13 cellular contexts compared by ENCODE assay signal in genomic region chr9:121294866-121295661, GRCh38. TPM values are rescaled to one million over a fixed set of nuclear protein-coding genes. Genes with fewer than 3 reads are reported as not detected.
DNase-seq lines count a peak whose midpoint lies in the region; ATAC-seq and TF ChIP-seq lines count a peak whose summit lies in the region.
"Had no signal": no experiment of that assay in that cellular context is flagged by ENCODE, and none has a peak within 500 bp of the region (broad histone marks: within the 10 kb centered on the region; RNA-seq: fewer than 3 reads in every experiment).

No MANE protein-coding gene starts in this region.

- intact Hi-C loops in breast epithelium (cut with DNase I; ENCODE audit: low total_unique reads) (loop anchor here (10.0 kb wide), 1 partner anchor 1730 kb away; no protein-coding TSS in a partner anchor), MCF 10A (cut with micrococcal nuclease) (no loop called here), psoas muscle (cut with DNase I) (no loop called here), vagina (cut with DNase I) (no loop called here)

- in situ Hi-C loops in GM23248 (cut with MboI) (no loop called here), brain microvascular endothelial cell (cut with HindIII; ENCODE audit: low pct_ligation_motif_present, low sequenced_read_pairs) (no loop called here)

- H3K27ac Mint-ChIP-seq in MCF 10A (ENCODE audit: low read depth, unreplicated experiment), result no peak overlapping the region
- peak overlapping the region in 1 of 2 donors; percentile 5 for H3K27ac Mint-ChIP-seq in activated naive CD4-positive, alpha-beta T cell treated with anti-CD3 and anti-CD28 coated beads, Interleukin-2, amount 50 U/mL, for 72 hours

- H3K4me3 Mint-ChIP-seq in MCF 10A (ENCODE audit: unreplicated experiment), result no peak overlapping the region

- H3K27ac ChIP-seq in breast epithelium (peak overlapping the region; percentile 94 to 98), layer of hippocampus (ENCODE audit: low read depth, low read length) (peak overlapping the region; percentile 94), psoas muscle (peak overlapping the region; percentile 81), vagina (peak overlapping the region; percentile 97), GM23248 (no peak overlapping the region), brain microvascular endothelial cell (no peak overlapping the region)
- H3K27ac ChIP-seq: WERI-Rb-1 had no signal

- no peaks in the 10 kb centered on the region for H3K9me3 ChIP-seq in breast epithelium
- no peaks in the 10 kb centered on the region for H3K9me3 ChIP-seq in psoas muscle
- no peaks in the 10 kb centered on the region for H3K9me3 ChIP-seq in vagina
- no peaks in the 10 kb centered on the region for H3K9me3 ChIP-seq in GM23248 (ENCODE audit: low read depth)

- peaks cover 40% of the 10 kb centered on the region for H3K79me2 ChIP-seq in GM23248 (ENCODE audit: insufficient read depth)

- H4K20me1 ChIP-seq in GM23248 (ENCODE audit: insufficient read depth), result no peaks in the 10 kb centered on the region

- no peaks in the 10 kb centered on the region for H3K36me3 Mint-ChIP-seq in MCF 10A (ENCODE audit: insufficient read depth, unreplicated experiment)
- H3K36me3 Mint-ChIP-seq in activated naive CD4-positive, alpha-beta T cell treated with anti-CD3 and anti-CD28 coated beads, Interleukin-2, amount 50 U/mL, for 72 hours, result no peaks in the 10 kb centered on the region

- TF ChIP-seq CTCF in breast epithelium (IDR thresholded peaks at IDR 0.05), result no peak
- TF ChIP-seq CTCF in MCF 10A (IDR thresholded peaks at IDR 0.05; ENCODE audit: unreplicated experiment), result no peak
- no peak for TF ChIP-seq CTCF in psoas muscle (IDR thresholded peaks at IDR 0.05)
- no peak for TF ChIP-seq CTCF in vagina (IDR thresholded peaks at IDR 0.05)
- TF ChIP-seq CTCF in brain microvascular endothelial cell (IDR thresholded peaks at IDR 0.05; ENCODE audit: low read depth, low read length, missing control alignments), result no peak

- no peaks in the 10 kb centered on the region for H3K9me2 ChIP-seq in GM23248 (ENCODE audit: insufficient read depth)

- H3K4me2 ChIP-seq in GM23248 (ENCODE audit: unreplicated experiment), result no peak overlapping the region
- H3K4me2 ChIP-seq: smooth muscle cell had no signal

- H3K4me3 ChIP-seq in breast epithelium (peak overlapping the region in 2 of 3 donors; percentile 4 to 20), psoas muscle (peak overlapping the region; percentile 14), vagina (no peak overlapping the region), GM23248 (no peak overlapping the region), brain microvascular endothelial cell (ENCODE audit: low read depth, low read length) (no peak overlapping the region)
- H3K4me3 ChIP-seq: smooth muscle cell had no signal

- H3K36me3 ChIP-seq in breast epithelium, result no peaks in the 10 kb centered on the region
- H3K36me3 ChIP-seq in psoas muscle (ENCODE audit: insufficient read depth in 1 of 2, low read depth in 1 of 2), result no peaks in the 10 kb centered on the region
- H3K36me3 ChIP-seq in vagina, result no peaks in the 10 kb centered on the region
- no peaks in the 10 kb centered on the region for H3K36me3 ChIP-seq in GM23248 (ENCODE audit: low read depth)
- H3K36me3 ChIP-seq in brain microvascular endothelial cell (replicated peaks), result peaks cover 4% of the 10 kb centered on the region
- H3K36me3 ChIP-seq: WERI-Rb-1 had no signal

- 44 to 58% (median 46%) methylated on average over 13 of the region's 13 CpGs for WGBS in psoas muscle, 3 donors
- WGBS in GM23248 (ENCODE audit: low coverage in 1 of 2, low lambda C conversion rate in 2 of 2, missing lambda C conversion rate in 2 of 2), 2 experiments, result 67 to 74% methylated on average over 13 of the region's 13 CpGs

- no peak overlapping the region for H2AFZ ChIP-seq in GM23248

- BruUV-seq in MCF 10A (replicated peaks; lab: Mats Ljungman, UMichigan), result no TSS peak

- H3F3A ChIP-seq in GM23248 (ENCODE audit: insufficient read depth), result peaks cover 15% of the 10 kb centered on the region

- no peaks in the 10 kb centered on the region for H3K9me3 Mint-ChIP-seq in MCF 10A (ENCODE audit: unreplicated experiment)
- H3K9me3 Mint-ChIP-seq in activated naive CD4-positive, alpha-beta T cell treated with anti-CD3 and anti-CD28 coated beads, Interleukin-2, amount 50 U/mL, for 72 hours, result no peaks in the 10 kb centered on the region

- DNase-seq in breast epithelium (ENCODE audit: low spot score in 2 of 2) (peak in 1 of 2 donors; percentile 52), MCF 10A (ENCODE audit: unreplicated experiment) (no peak), psoas muscle (peak; percentile 58 to 78), vagina (ENCODE audit: extremely low spot score in 2 of 2) (no peak), GM23248 (no peak), brain microvascular endothelial cell (no peak)
- DNase-seq in activated naive CD4-positive, alpha-beta T cell treated with anti-CD3 and anti-CD28 coated beads, Interleukin-2, amount 50 U/mL, for 72 hours (ENCODE audit: low spot score in 2 of 2), result no peak
- DNase-seq: activated T-cell treated with anti-CD3 and anti-CD28 coated beads, Interleukin-2, amount 50 U/mL, for 1 hour; DMS 273 treated with DMSO at 0.1 percent for 48 hours; NCI-H446; WERI-Rb-1 had no signal

- no peaks in the 10 kb centered on the region for H3K27me3 ChIP-seq in breast epithelium
- H3K27me3 ChIP-seq in layer of hippocampus (ENCODE audit: control insufficient read depth, insufficient read depth, low read length), result no peaks in the 10 kb centered on the region
- no peaks in the 10 kb centered on the region for H3K27me3 ChIP-seq in psoas muscle (ENCODE audit: insufficient read depth in 3 of 3, low read length in 2 of 3)
- no peaks in the 10 kb centered on the region for H3K27me3 ChIP-seq in vagina
- H3K27me3 ChIP-seq in GM23248 (replicated peaks; ENCODE audit: insufficient read depth), result no peaks in the 10 kb centered on the region
- H3K27me3 ChIP-seq in brain microvascular endothelial cell (replicated peaks), result no peaks in the 10 kb centered on the region

- POLR2A ChIA-PET in MCF 10A (lab: Yijun Ruan, JAX), result no interaction called here

- no peaks in the 10 kb centered on the region for H3K27me3 Mint-ChIP-seq in MCF 10A (ENCODE audit: insufficient read depth, unreplicated experiment)

- H3K4me1 ChIP-seq in breast epithelium, result peaks cover 27 to 37% of the 10 kb centered on the region in 2 donors
- peaks cover 65% of the 10 kb centered on the region for H3K4me1 ChIP-seq in psoas muscle
- peaks cover 86% of the 10 kb centered on the region for H3K4me1 ChIP-seq in vagina
- 0 out of 2 replicates have a peak, but pooled peaks cover 2% of the 10 kb centered on the region for H3K4me1 ChIP-seq in GM23248 (ENCODE audit: insufficient read depth)

- CTCF ChIA-PET in MCF 10A (lab: Yijun Ruan, JAX), result interaction anchor here (0.7 to 1.2 kb wide), 2 partner anchors 18 to 82 kb away, joined by 4 read pairs; no protein-coding TSS in a partner anchor

- peak; percentile 40 to 73 (median 55) for ATAC-seq in psoas muscle
- ATAC-seq in activated naive CD4-positive, alpha-beta T cell treated with anti-CD3 and anti-CD28 coated beads, Interleukin-2, amount 50 U/mL, for 72 hours, result no peak

- TF ChIP-seq POLR2A in breast epithelium (IDR thresholded peaks at IDR 0.05), result no peak
- TF ChIP-seq POLR2A in vagina (IDR thresholded peaks at IDR 0.05), result no peak

- H3K9ac ChIP-seq in GM23248, result no peak overlapping the region

- H3K4me1 Mint-ChIP-seq in MCF 10A (ENCODE audit: insufficient read depth, unreplicated experiment), result peaks cover 3% of the 10 kb centered on the region

RNA-seq across cellular contexts. Expression of gene GSN, which starts 27.1 kb away (rescaled TPM):
- total RNA-seq in breast epithelium, result over 10,000 TPM in 1 of 3 donors, 1,000 to 10,000 TPM in 2; 1,290 to 13,922 (median 1,437) TPM
- 21.9 and 24.9 TPM in 2 replicates for total RNA-seq in MCF 10A (2022)
- total RNA-seq in psoas muscle, result 100 to 1,000 TPM; 140 to 490 (median 211) TPM
- polyA plus RNA-seq in psoas muscle, result 100 to 1,000 TPM; 199 to 225 (median 208) TPM
- 2,053 TPM for total RNA-seq in vagina
- 387 and 393 TPM in 2 replicates for total RNA-seq in GM23248 (2014; rRNA removed; shearing (Covaris generic))
- 258 and 265 TPM in 2 replicates for polyA plus RNA-seq in GM23248 (2016; fragmentation: Nextera tagmentation; extraction: Ambion mirVana)
- 1 to 10 TPM; 3.5 to 5.8 TPM for total RNA-seq in activated naive CD4-positive, alpha-beta T cell treated with anti-CD3 and anti-CD28 coated beads, Interleukin-2, amount 50 U/mL, for 72 hours

Comparison
In these comparisons a context has a peak if more than half of its experiments do, and no peak if none do; other contexts are left out.
1. DNase-seq: peak in psoas muscle (2 of 2); none in MCF 10A (single experiment), vagina (0 of 2), GM23248 (single experiment), brain microvascular endothelial cell (single experiment) and activated naive CD4-positive, alpha-beta T cell treated with anti-CD3 and anti-CD28 coated beads, Interleukin-2, amount 50 U/mL, for 72 hours (0 of 2).
2. H3K27ac ChIP-seq: peak in breast epithelium (2 of 2), layer of hippocampus (single experiment), psoas muscle (single experiment) and vagina (single experiment); none in GM23248 (single experiment) and brain microvascular endothelial cell (single experiment).
3. H3K4me3 ChIP-seq: peak in breast epithelium (2 of 3) and psoas muscle (single experiment); none in vagina (0 of 2), GM23248 (single experiment) and brain microvascular endothelial cell (single experiment).
4. ATAC-seq: peak in psoas muscle (4 of 4); none in activated naive CD4-positive, alpha-beta T cell treated with anti-CD3 and anti-CD28 coated beads, Interleukin-2, amount 50 U/mL, for 72 hours (0 of 2).